In genomic region chr18:60157810-60158209, GRCh38 we compare ENCODE assay signal across 20 cellular contexts.
DNase-seq lines count a peak whose midpoint lies in the region; ATAC-seq, FAIRE-seq and TF ChIP-seq lines count a peak whose summit lies in the region.
"Had no signal": no experiment of that assay in that cellular context is flagged by ENCODE, and none has a peak within 500 bp of the region (broad histone marks: within the 10 kb centered on the region; RNA-seq: fewer than 3 reads in every experiment).

No MANE protein-coding gene starts in this region.

- no peak overlapping the region for H3K4me3 ChIP-seq in HepG2 (replicated peaks in 1 of 3; ENCODE audit: insufficient read depth in 1 of 3, low read depth in 2 of 3, low read length in 3 of 3)
- H3K4me3 ChIP-seq in right lobe of liver, result no peak overlapping the region
- H3K4me3 ChIP-seq in heart right ventricle, result no peak overlapping the region
- H3K4me3 ChIP-seq: GM12878, HAP-1, Peyer's patch, SK-N-MC had no signal

- DNase-seq in HepG2 (ENCODE audit: low spot score), result no peak
- DNase-seq in right lobe of liver, result no peak
- peak; percentile 17 for DNase-seq in NCI-H2029 (lab: John Stamatoyannopoulos, UW)
- peak; percentile 89 for DNase-seq in NCI-H69 (lab: John Stamatoyannopoulos, UW)
- DNase-seq in heart right ventricle, result no peak
- no peak for DNase-seq in UCSD-AML1 (lab: John Stamatoyannopoulos, UW; ENCODE audit: unreplicated experiment)
- DNase-seq in DMS114 treated with DMSO at 0.1 percent for 48 hours (lab: John Stamatoyannopoulos, UW; ENCODE audit: unreplicated experiment), result no peak
- DNase-seq: ACHN, AML-193, Caco-2, GDM1, Kasumi-1, NCI-H226, NCI-H82, Peyer's patch had no signal

- intact Hi-C loops in HepG2 (cut with micrococcal nuclease; ENCODE audit: unreplicated experiment) (no loop called here), right lobe of liver (cut with DNase I) (no loop called here), heart right ventricle (cut with DNase I) (no loop called here)

- no peaks in the 10 kb centered on the region for H4K20me1 ChIP-seq in HepG2 (ENCODE audit: insufficient read depth, low read length)

- ATAC-seq in HepG2 (no peak), right lobe of liver (no peak), heart right ventricle (no peak)
- ATAC-seq: GM12878, Right ventricle myocardium inferior had no signal

- no peaks in the 10 kb centered on the region for H3K79me2 ChIP-seq in HepG2 (ENCODE audit: insufficient read depth, low read length)

- H3K4me2 ChIP-seq in HepG2 (ENCODE audit: low read depth, low read length), result no peak overlapping the region

- H3K4me1 ChIP-seq in HepG2 (ENCODE audit: insufficient read depth, low read length) (no peaks in the 10 kb centered on the region), right lobe of liver (no peaks in the 10 kb centered on the region), heart right ventricle (no peaks in the 10 kb centered on the region)
- H3K4me1 ChIP-seq: Caco-2, HAP-1, Peyer's patch had no signal

- no peak for TF ChIP-seq RAD21 in HepG2 (CRISPR knock-in tag; IDR thresholded peaks at IDR 0.05)

- TF ChIP-seq CTCF in HepG2 (CRISPR knock-in tag; IDR thresholded peaks at IDR 0.05) (no peak), right lobe of liver (IDR thresholded peaks at IDR 0.05) (no peak), heart right ventricle (IDR thresholded peaks at IDR 0.05) (no peak)

- no peak overlapping the region for H3K9ac ChIP-seq in HepG2 (ENCODE audit: insufficient read depth, low read depth, low read length)

- H3K36me3 ChIP-seq in HepG2 (replicated peaks in 1 of 2; ENCODE audit: control insufficient read depth in 1 of 2, insufficient read depth in 2 of 2, low read length in 2 of 2) (no peaks in the 10 kb centered on the region), right lobe of liver (no peaks in the 10 kb centered on the region), heart right ventricle (no peaks in the 10 kb centered on the region)
- H3K36me3 ChIP-seq: HAP-1, Peyer's patch had no signal

- CTCF ChIA-PET in HepG2 (lab: Yijun Ruan, JAX; ENCODE audit: low intra/inter-chr PET ratio, low total read pairs), result no interaction called here

- WGBS in HepG2 (ENCODE audit: low lambda C conversion rate), result 0% methylated on average over 3 of the region's 3 CpGs
- 55% methylated on average over 3 of the region's 3 CpGs for WGBS in right lobe of liver (ENCODE audit: insufficient coverage, low coverage, low lambda C conversion rate, missing lambda C conversion rate)
- 66 to 70% methylated on average over 3 of the region's 3 CpGs for WGBS in heart right ventricle, 2 donors

- POLR2A ChIA-PET in HepG2 (lab: Yijun Ruan, JAX), result no interaction called here

- H3K27ac ChIP-seq in HepG2 (ENCODE audit: extremely low read length, insufficient read depth, low read length) (no peak overlapping the region), right lobe of liver (no peak overlapping the region), heart right ventricle (no peak overlapping the region)
- H3K27ac ChIP-seq: Peyer's patch, SK-N-MC had no signal

- TF ChIP-seq EP300 in HepG2 (IDR thresholded peaks at IDR 0.05; ENCODE audit: low read depth in 2 of 2, low read length in 2 of 2), result no peak
- TF ChIP-seq EP300 in HepG2 (CRISPR knock-in tag; IDR thresholded peaks at IDR 0.05; ENCODE audit: borderline replicate concordance), result no peak

- H3K9me3 ChIP-seq in HepG2 (ENCODE audit: low read length) (no peaks in the 10 kb centered on the region), right lobe of liver (no peaks in the 10 kb centered on the region), heart right ventricle (peaks cover 0 to 12% (median 0%) of the 10 kb centered on the region in 11 donors)
- H3K9me3 ChIP-seq: Caco-2, HAP-1, Peyer's patch had no signal

- no peak for FAIRE-seq in HepG2 (lab: Jason Lieb, UNC)
- FAIRE-seq: GM12878, GM18507 had no signal

- no peak for TF ChIP-seq POLR2A in HepG2 (IDR thresholded peaks at IDR 0.05; ENCODE audit: insufficient read depth in 1 of 2, low read depth in 2 of 2, low read length in 2 of 2)
- no peak for TF ChIP-seq POLR2A in right lobe of liver (IDR thresholded peaks at IDR 0.05)

- no TSS peak for BruUV-seq in HepG2 (replicated peaks; lab: Mats Ljungman, UMichigan)

- H2AFZ ChIP-seq in HepG2 (ENCODE audit: low read length), result no peak overlapping the region

- in situ Hi-C loops in HepG2 (cut with HindIII; ENCODE audit: extremely low pct_ligation_motif_present, low pct_unique_long_range_greater_than_20kb), result no loop called here

- H3K27me3 ChIP-seq in HepG2 (ENCODE audit: control insufficient read depth in 1 of 2, insufficient read depth in 2 of 2, low read length in 2 of 2) (no peaks in the 10 kb centered on the region), right lobe of liver (no peaks in the 10 kb centered on the region), heart right ventricle (no peaks in the 10 kb centered on the region)
- H3K27me3 ChIP-seq: Peyer's patch had no signal

TF ChIP-seq in HepG2, 621 proteins besides CTCF, POLR2A, EP300 and RAD21:
- TF ChIP-seq, protein P1, sequence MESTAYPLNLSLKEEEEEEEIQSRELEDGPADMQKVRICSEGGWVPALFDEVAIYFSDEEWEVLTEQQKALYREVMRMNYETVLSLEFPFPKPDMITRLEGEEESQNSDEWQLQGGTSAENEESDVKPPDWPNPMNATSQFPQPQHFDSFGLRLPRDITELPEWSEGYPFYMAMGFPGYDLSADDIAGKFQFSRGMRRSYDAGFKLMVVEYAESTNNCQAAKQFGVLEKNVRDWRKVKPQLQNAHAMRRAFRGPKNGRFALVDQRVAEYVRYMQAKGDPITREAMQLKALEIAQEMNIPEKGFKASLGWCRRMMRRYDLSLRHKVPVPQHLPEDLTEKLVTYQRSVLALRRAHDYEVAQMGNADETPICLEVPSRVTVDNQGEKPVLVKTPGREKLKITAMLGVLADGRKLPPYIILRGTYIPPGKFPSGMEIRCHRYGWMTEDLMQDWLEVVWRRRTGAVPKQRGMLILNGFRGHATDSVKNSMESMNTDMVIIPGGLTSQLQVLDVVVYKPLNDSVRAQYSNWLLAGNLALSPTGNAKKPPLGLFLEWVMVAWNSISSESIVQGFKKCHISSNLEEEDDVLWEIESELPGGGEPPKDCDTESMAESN (CRISPR knock-in tag; conservative IDR thresholded peaks at IDR 0.05), result no peak
- TF ChIP-seq, protein P2, sequence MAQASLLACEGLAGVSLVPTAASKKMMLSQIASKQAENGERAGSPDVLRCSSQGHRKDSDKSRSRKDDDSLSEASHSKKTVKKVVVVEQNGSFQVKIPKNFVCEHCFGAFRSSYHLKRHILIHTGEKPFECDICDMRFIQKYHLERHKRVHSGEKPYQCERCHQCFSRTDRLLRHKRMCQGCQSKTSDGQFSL (CRISPR knock-in tag; IDR thresholded peaks at IDR 0.05), result no peak
- TF ChIP-seq ZKSCAN5 (CRISPR knock-in tag; IDR thresholded peaks at IDR 0.05), result no peak
- TF ChIP-seq, protein P3, sequence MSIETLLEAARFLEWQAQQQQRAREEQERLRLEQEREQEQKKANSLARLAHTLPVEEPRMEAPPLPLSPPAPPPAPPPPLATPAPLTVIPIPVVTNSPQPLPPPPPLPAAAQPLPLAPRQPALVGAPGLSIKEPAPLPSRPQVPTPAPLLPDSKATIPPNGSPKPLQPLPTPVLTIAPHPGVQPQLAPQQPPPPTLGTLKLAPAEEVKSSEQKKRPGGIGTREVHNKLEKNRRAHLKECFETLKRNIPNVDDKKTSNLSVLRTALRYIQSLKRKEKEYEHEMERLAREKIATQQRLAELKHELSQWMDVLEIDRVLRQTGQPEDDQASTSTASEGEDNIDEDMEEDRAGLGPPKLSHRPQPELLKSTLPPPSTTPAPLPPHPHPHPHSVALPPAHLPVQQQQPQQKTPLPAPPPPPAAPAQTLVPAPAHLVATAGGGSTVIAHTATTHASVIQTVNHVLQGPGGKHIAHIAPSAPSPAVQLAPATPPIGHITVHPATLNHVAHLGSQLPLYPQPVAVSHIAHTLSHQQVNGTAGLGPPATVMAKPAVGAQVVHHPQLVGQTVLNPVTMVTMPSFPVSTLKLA (IDR thresholded peaks at IDR 0.05), result peak; percentile 59
TF ChIP-seq in HepG2: peak in this region for 1.

Comparison
In these comparisons a context has a peak if more than half of its experiments do, and no peak if none do; other contexts are left out.
1. DNase-seq: peak in NCI-H2029 (single experiment) and NCI-H69 (single experiment); none in HepG2 (single experiment), right lobe of liver (0 of 3), heart right ventricle (0 of 2), UCSD-AML1 (single experiment) and DMS114 treated with DMSO at 0.1 percent for 48 hours (single experiment).